Comparison of ENCODE assay signal across 1 cellular context in the genomic region with DNA sequence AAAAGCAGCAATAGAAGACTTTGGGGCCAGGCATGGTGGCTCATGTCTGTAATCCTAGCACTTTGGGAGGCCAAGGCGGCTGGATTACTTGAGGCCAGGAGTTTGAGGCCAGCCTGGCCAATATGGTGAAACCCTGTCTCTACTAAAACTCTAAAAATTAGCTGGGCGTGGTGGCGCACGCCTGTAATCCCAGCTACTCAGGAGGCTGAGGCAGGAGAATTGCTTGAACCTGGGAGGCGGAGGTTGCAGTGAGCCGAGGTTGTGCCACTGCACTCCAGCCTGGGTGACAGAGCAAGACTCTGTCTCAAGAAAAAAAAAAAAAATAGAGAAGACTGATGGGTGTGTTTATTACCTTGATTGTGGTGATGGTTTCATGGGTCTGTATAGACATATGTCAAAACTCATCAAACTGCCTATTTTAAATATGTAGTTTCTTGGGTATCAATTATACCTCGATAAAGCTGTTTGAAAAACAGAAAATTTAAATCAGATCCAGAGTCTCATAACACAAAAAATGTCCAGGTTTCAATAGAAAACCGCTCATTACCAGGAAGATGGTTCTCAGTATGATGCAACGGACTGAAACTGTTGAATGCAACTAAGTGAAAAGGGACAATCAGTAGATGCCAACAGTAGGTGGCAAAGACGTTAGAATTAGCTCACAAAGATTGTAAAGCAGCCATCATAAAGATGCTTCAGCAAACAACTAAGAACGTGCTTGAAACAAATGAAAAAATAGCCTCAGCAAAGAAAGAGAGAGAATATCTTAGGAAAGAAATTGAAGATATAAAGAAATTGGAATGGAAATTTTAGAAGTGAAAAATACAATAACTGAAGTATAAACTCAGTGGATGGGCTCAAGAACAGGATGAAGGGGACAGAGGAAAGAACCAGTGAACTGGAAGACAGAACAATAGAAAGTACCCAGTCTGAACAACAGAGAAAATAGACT.
TF ChIP-seq lines count a peak whose summit lies in the region.

No MANE protein-coding gene starts in this region.

TF ChIP-seq in K562, 482 proteins besides CTCF, POLR2A, EP300 and RAD21 (continued from another document and continues in another):
- TF ChIP-seq ZFP36 (IDR thresholded peaks at IDR 0.05; ENCODE audit: low read depth, low read length, partially characterized antibody), result no peak
- TF ChIP-seq TRIM28 (IDR thresholded peaks at IDR 0.05), result peak; percentile 83; the same call in 1 of the 2 replicates
- peak; percentile 44; the same call in 1 of the 2 replicates for TF ChIP-seq OTX1 (CRISPR knock-in tag; IDR thresholded peaks at IDR 0.05)
- TF ChIP-seq ZNF75A (CRISPR knock-in tag; IDR thresholded peaks at IDR 0.05), result no peak
- peak; percentile 72 for TF ChIP-seq IFI16 (CRISPR knock-in tag; IDR thresholded peaks at IDR 0.05)
- TF ChIP-seq NBN (IDR thresholded peaks at IDR 0.05; ENCODE audit: low read depth), result peak; percentile 79
- no peak for TF ChIP-seq HDAC6 (IDR thresholded peaks at IDR 0.05; ENCODE audit: low read depth, low read length)
- TF ChIP-seq, protein P1, sequence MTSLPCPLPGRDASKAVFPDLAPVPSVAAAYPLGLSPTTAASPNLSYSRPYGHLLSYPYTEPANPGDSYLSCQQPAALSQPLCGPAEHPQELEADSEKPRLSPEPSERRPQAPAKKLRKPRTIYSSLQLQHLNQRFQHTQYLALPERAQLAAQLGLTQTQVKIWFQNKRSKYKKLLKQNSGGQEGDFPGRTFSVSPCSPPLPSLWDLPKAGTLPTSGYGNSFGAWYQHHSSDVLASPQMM (CRISPR knock-in tag; IDR thresholded peaks at IDR 0.05), result no peak
- TF ChIP-seq ADNP (tag; IDR thresholded peaks at IDR 0.05), result no peak
- TF ChIP-seq ZNF583 (CRISPR knock-in tag; IDR thresholded peaks at IDR 0.05), result peak; percentile 62; the same call in 1 of the 2 replicates
- TF ChIP-seq FOXP1 (CRISPR knock-in tag; IDR thresholded peaks at IDR 0.05), result peak; percentile 24; the same call in 1 of the 2 replicates
- TF ChIP-seq TEAD1 (CRISPR knock-in tag; IDR thresholded peaks at IDR 0.05), result peak in 1 of 2 experiments; percentile 24; a peak in 1 of 4 replicates
- TF ChIP-seq, protein P2, sequence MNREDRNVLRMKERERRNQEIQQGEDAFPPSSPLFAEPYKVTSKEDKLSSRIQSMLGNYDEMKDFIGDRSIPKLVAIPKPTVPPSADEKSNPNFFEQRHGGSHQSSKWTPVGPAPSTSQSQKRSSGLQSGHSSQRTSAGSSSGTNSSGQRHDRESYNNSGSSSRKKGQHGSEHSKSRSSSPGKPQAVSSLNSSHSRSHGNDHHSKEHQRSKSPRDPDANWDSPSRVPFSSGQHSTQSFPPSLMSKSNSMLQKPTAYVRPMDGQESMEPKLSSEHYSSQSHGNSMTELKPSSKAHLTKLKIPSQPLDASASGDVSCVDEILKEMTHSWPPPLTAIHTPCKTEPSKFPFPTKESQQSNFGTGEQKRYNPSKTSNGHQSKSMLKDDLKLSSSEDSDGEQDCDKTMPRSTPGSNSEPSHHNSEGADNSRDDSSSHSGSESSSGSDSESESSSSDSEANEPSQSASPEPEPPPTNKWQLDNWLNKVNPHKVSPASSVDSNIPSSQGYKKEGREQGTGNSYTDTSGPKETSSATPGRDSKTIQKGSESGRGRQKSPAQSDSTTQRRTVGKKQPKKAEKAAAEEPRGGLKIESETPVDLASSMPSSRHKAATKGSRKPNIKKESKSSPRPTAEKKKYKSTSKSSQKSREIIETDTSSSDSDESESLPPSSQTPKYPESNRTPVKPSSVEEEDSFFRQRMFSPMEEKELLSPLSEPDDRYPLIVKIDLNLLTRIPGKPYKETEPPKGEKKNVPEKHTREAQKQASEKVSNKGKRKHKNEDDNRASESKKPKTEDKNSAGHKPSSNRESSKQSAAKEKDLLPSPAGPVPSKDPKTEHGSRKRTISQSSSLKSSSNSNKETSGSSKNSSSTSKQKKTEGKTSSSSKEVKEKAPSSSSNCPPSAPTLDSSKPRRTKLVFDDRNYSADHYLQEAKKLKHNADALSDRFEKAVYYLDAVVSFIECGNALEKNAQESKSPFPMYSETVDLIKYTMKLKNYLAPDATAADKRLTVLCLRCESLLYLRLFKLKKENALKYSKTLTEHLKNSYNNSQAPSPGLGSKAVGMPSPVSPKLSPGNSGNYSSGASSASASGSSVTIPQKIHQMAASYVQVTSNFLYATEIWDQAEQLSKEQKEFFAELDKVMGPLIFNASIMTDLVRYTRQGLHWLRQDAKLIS (CRISPR knock-in tag; IDR thresholded peaks at IDR 0.05), result no peak
- no peak for TF ChIP-seq PHF8 (IDR thresholded peaks at IDR 0.05; ENCODE audit: borderline replicate concordance, low read length)
- TF ChIP-seq NRF1 (conservative IDR thresholded peaks at IDR 0.05 in 1 of 2, IDR thresholded peaks at IDR 0.05 in 1 of 2), result 0 out of 4 replicates have a peak, but pooled peaks of 1 of the 2 experiments have one; percentile 6
- no peak for TF ChIP-seq IRF1 (CRISPR knock-in tag; IDR thresholded peaks at IDR 0.05; ENCODE audit: borderline replicate concordance)
- no peak for TF ChIP-seq NR4A1 (CRISPR knock-in tag; IDR thresholded peaks at IDR 0.05)
- 0 out of 2 replicates have a peak, but pooled peaks have one; percentile 33 for TF ChIP-seq NR4A1 (tag; IDR thresholded peaks at IDR 0.05)
- TF ChIP-seq MAFF (IDR thresholded peaks at IDR 0.05; ENCODE audit: low read length), result no peak
- TF ChIP-seq PHTF2 (CRISPR knock-in tag; IDR thresholded peaks at IDR 0.05), result no peak
- TF ChIP-seq TARDBP (IDR thresholded peaks at IDR 0.05), result no peak; the same call in 1 of the 2 replicates
- no peak for TF ChIP-seq THAP12 (CRISPR knock-in tag; IDR thresholded peaks at IDR 0.05)
- TF ChIP-seq MYC (IDR thresholded peaks at IDR 0.05; ENCODE audit: low read depth, low read length), result peak; percentile 12; the same call in 1 of the 2 replicates
- no peak; the same call in 1 of the 2 replicates for TF ChIP-seq MYC (CRISPR knock-in tag; IDR thresholded peaks at IDR 0.05; ENCODE audit: borderline replicate concordance, low read depth)
- no peak for TF ChIP-seq HDGF (IDR thresholded peaks at IDR 0.05)
- 0 out of 2 replicates have a peak, but pooled peaks have one; percentile 7 for TF ChIP-seq BMI1 (IDR thresholded peaks at IDR 0.05; ENCODE audit: low read length)
- no peak for TF ChIP-seq CUX1 (CRISPR knock-in tag; IDR thresholded peaks at IDR 0.05)
- TF ChIP-seq CREB3 (tag; conservative IDR thresholded peaks at IDR 0.05; ENCODE audit: low read depth), result no peak
- TF ChIP-seq, protein P3, sequence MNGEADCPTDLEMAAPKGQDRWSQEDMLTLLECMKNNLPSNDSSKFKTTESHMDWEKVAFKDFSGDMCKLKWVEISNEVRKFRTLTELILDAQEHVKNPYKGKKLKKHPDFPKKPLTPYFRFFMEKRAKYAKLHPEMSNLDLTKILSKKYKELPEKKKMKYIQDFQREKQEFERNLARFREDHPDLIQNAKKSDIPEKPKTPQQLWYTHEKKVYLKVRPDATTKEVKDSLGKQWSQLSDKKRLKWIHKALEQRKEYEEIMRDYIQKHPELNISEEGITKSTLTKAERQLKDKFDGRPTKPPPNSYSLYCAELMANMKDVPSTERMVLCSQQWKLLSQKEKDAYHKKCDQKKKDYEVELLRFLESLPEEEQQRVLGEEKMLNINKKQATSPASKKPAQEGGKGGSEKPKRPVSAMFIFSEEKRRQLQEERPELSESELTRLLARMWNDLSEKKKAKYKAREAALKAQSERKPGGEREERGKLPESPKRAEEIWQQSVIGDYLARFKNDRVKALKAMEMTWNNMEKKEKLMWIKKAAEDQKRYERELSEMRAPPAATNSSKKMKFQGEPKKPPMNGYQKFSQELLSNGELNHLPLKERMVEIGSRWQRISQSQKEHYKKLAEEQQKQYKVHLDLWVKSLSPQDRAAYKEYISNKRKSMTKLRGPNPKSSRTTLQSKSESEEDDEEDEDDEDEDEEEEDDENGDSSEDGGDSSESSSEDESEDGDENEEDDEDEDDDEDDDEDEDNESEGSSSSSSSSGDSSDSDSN (IDR thresholded peaks at IDR 0.05; ENCODE audit: borderline replicate concordance in 1 of 2, low read depth in 2 of 2, low read length in 2 of 2), result 0 out of 4 replicates have a peak, but pooled peaks of 1 of the 2 experiments have one; percentile 48
- TF ChIP-seq LCOR (CRISPR knock-in tag; IDR thresholded peaks at IDR 0.05), result no peak
- TF ChIP-seq TSC22D4 (tag; IDR thresholded peaks at IDR 0.05), result no peak
- no peak for TF ChIP-seq SRSF3 (IDR thresholded peaks at IDR 0.05; ENCODE audit: insufficient read depth, low read length)
- TF ChIP-seq NR2F6 (CRISPR knock-in tag; IDR thresholded peaks at IDR 0.05), result no peak
- no peak for TF ChIP-seq ZNF586 (CRISPR knock-in tag; conservative IDR thresholded peaks at IDR 0.05)
- peak; percentile 96 for TF ChIP-seq ZNF584 (CRISPR knock-in tag; IDR thresholded peaks at IDR 0.05; ENCODE audit: low read depth)
- peak; percentile 51; the same call in 1 of the 2 replicates for TF ChIP-seq ZBTB33 (CRISPR knock-in tag; IDR thresholded peaks at IDR 0.05)
- no peak for TF ChIP-seq ZNF3 (CRISPR knock-in tag; IDR thresholded peaks at IDR 0.05)
- peak; percentile 12; the same call in 1 of the 2 replicates for TF ChIP-seq NFE2L1 (tag; IDR thresholded peaks at IDR 0.05; ENCODE audit: borderline replicate concordance, low read depth)
